23 cellular contexts compared by ENCODE assay signal in the genomic region with DNA sequence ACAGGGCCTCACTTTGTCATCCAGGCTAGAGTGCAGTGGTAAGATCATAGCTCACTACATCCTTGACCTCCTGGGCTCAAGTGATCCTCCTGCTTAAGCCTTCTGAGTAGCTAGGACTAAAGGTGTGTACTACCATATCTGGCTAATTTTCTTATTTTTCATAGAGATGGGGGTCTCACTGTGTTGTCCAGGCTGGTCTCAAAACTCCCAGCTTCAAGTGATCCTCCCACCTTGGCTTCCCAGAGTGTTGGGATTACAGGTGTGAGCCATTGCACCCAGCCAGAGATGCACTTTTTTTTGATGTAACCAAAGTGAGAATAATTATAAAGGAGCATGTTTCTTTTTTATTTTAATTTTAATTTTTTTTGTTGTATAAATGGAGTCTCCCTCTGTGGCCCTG. TPM values are rescaled to one million over a fixed set of nuclear protein-coding genes. Genes with fewer than 3 reads are reported as not detected.
DNase-seq lines count a peak whose midpoint lies in the region; ATAC-seq, FAIRE-seq and TF ChIP-seq lines count a peak whose summit lies in the region.
"Had no signal": no experiment of that assay in that cellular context is flagged by ENCODE, and none has a peak within 500 bp of the region (broad histone marks: within the 10 kb centered on the region; RNA-seq: fewer than 3 reads in every experiment).

No MANE protein-coding gene starts in this region.

- H3K9me3 ChIP-seq in OCI-LY1 (ENCODE audit: low read length) = no peaks in the 10 kb centered on the region
- H3K9me3 ChIP-seq: HAP-1, MG63, Peyer's patch had no signal

- no peak overlapping the region for H2AFZ ChIP-seq in OCI-LY1 (ENCODE audit: low read length)

- H3K9ac ChIP-seq in OCI-LY1 (ENCODE audit: low read length) = no peak overlapping the region

- H3K36me3 ChIP-seq in OCI-LY1 (ENCODE audit: insufficient read depth, low read length) = peaks cover 4% of the 10 kb centered on the region; the same call in 1 of the 2 replicates
- no peaks in the 10 kb centered on the region for H3K36me3 ChIP-seq in urinary bladder (ENCODE audit: insufficient read depth)
- H3K36me3 ChIP-seq: HAP-1, Peyer's patch had no signal

- no peak for TF ChIP-seq CTCF in OCI-LY1 (IDR thresholded peaks at IDR 0.05; ENCODE audit: low read length)
- no peak for TF ChIP-seq CTCF in coronary artery (IDR thresholded peaks at IDR 0.05)

- H3K4me1 ChIP-seq in OCI-LY1 (ENCODE audit: insufficient read depth, low read length, severe bottlenecking) = peaks cover 83% of the 10 kb centered on the region
- H3K4me1 ChIP-seq in urinary bladder (ENCODE audit: insufficient read depth) = no peaks in the 10 kb centered on the region
- H3K4me1 ChIP-seq: Peyer's patch had no signal

- H3K27ac ChIP-seq in OCI-LY1 (ENCODE audit: low read depth, low read length, poor library complexity, severe bottlenecking) (peak overlapping the region; percentile 5), coronary artery (peak overlapping the region; percentile 46 to 88), urinary bladder (ENCODE audit: low read depth) (peak overlapping the region; percentile 23)
- H3K27ac ChIP-seq: Peyer's patch had no signal

- FAIRE-seq in GM12891 (lab: Jason Lieb, UNC) = peak; percentile 5

- H3K9me2 ChIP-seq in OCI-LY1 (ENCODE audit: low read depth, low read length) = no peaks in the 10 kb centered on the region

- H3K27me3 ChIP-seq in OCI-LY1 (ENCODE audit: insufficient read depth, low read length) = no peaks in the 10 kb centered on the region
- H3K27me3 ChIP-seq: MG63, Peyer's patch had no signal

- ATAC-seq in HG02571 (IDR thresholded peaks at IDR 0.05; ENCODE audit: unreplicated experiment) = no peak

- no peaks in the 10 kb centered on the region for H4K20me1 ChIP-seq in OCI-LY1 (ENCODE audit: insufficient read depth, low read length)

- H3K79me2 ChIP-seq in OCI-LY1 (ENCODE audit: insufficient read depth, low read length) = peaks cover 96% of the 10 kb centered on the region

- no peak overlapping the region for H3K4me3 ChIP-seq in OCI-LY1 (ENCODE audit: low read depth, low read length, poor library complexity, severe bottlenecking)
- no peak overlapping the region for H3K4me3 ChIP-seq in coronary artery
- H3K4me3 ChIP-seq in urinary bladder (ENCODE audit: low read depth, low read length) = no peak overlapping the region
- H3K4me3 ChIP-seq: HAP-1, MG63, Peyer's patch, SK-N-MC had no signal

- H3F3A ChIP-seq in OCI-LY1 (ENCODE audit: insufficient read depth, low read length) = no peaks in the 10 kb centered on the region

- TF ChIP-seq POLR2A in GM12891 (IDR thresholded peaks at IDR 0.05; ENCODE audit: low read depth, low read length) = no peak

- H3K4me2 ChIP-seq in OCI-LY1 (ENCODE audit: low read length) = no peak overlapping the region

- DNase-seq in GM12891 (ENCODE audit: insufficient read length, low spot score) (no peak), coronary artery (ENCODE audit: low spot score) (no peak), SIG-M5 treated with dmso at 0.1 percent for 504 hours (lab: John Stamatoyannopoulos, UW; ENCODE audit: unreplicated experiment) (no peak), NK-92 (lab: John Stamatoyannopoulos, UW; ENCODE audit: unreplicated experiment) (no peak)
- DNase-seq in activated naive CD4-positive, alpha-beta T cell treated with Interleukin-2 at 50 U/mL for 16 hours = no peak
- DNase-seq: Calu3, DMS153, GOT3, KBM-7, MG63, NCI-H1105 treated with DMSO at 0.1 percent for 48 hours, NCI-H146, NCI-H2029, NCI-H446 treated with DMSO at 0.1 percent for 48 hours, NCI-H526, OCI-M1, Peyer's patch, SHP77 treated with DMSO at 0.1 percent for 48 hours had no signal

TF ChIP-seq in GM12891, 5 proteins besides CTCF, POLR2A, EP300 and RAD21:
- TF ChIP-seq POU2F2 (IDR thresholded peaks at IDR 0.05; ENCODE audit: low read depth, low read length) = no peak

RNA-seq across cellular contexts. Expression of gene CLIC4, which starts 28.4 kb away (rescaled TPM):
- 22.2 TPM for polyA plus RNA-seq in GM12891 (2012; ENCODE audit: low read depth, missing spikeins)
- total RNA-seq in urinary bladder = 505 TPM
- 284 TPM for polyA plus RNA-seq in urinary bladder

Comparison
In these comparisons a context has a peak if more than half of its experiments do, and no peak if none do; other contexts are left out.
1. H3K27ac ChIP-seq: peak in every context shown above with its lines; median percentile 67 in coronary artery; 23 in urinary bladder; 5 in OCI-LY1.